8 cellular contexts compared by ENCODE assay signal in genomic region chr20:45405566-45406259, GRCh38. TPM values are rescaled to one million over a fixed set of nuclear protein-coding genes. Genes with fewer than 3 reads are reported as not detected.
A peak's percentile ranks its signal among the peaks of the same experiment; 100 is the strongest.
DNase-seq lines count a peak whose midpoint lies in the region; ATAC-seq and TF ChIP-seq lines count a peak whose summit lies in the region.

No MANE protein-coding gene starts in this region.

- peak overlapping the region; percentile 67 for H3K9ac ChIP-seq in adipocyte (ENCODE audit: low read length)

- 6% methylated on average over 34 of the region's 49 CpGs for WGBS in hepatocyte (ENCODE audit: low lambda C conversion rate, missing lambda C conversion rate)

- H3K27me3 ChIP-seq in adipocyte (replicated peaks; ENCODE audit: control insufficient read depth, insufficient read depth, low read length), result no peaks in the 10 kb centered on the region
- peaks cover 16% of the 10 kb centered on the region for H3K27me3 ChIP-seq in hepatocyte

- ATAC-seq in GM21381 (IDR thresholded peaks at IDR 0.05; ENCODE audit: unreplicated experiment), result no peak

- peak overlapping the region; percentile 100 for H3K4me2 ChIP-seq in hepatocyte

- H3K79me2 ChIP-seq in hepatocyte, result no peaks in the 10 kb centered on the region

- DNase-seq in AG09309 (ENCODE audit: low read depth), result no peak
- no peak for DNase-seq in HFF-Myc (ENCODE audit: extremely low read depth, low read depth)
- peak; percentile 27 for DNase-seq in adipocyte (ENCODE audit: low read depth)
- DNase-seq in hepatocyte (ENCODE audit: low spot score), result peak; percentile 22
- DNase-seq in skeletal muscle cell (ENCODE audit: low read depth), result no peak
- DNase-seq in AML-193 (lab: John Stamatoyannopoulos, UW), result no peak
- no peak for DNase-seq in stimulated activated CD4-positive, alpha-beta T cell treated with anti-CD3 and anti-CD28 coated beads, Interleukin-4, amount 100 ng/mL, for 24 hours

- H3K4me3 ChIP-seq in AG09309 (ENCODE audit: control insufficient read depth, low read depth, low read length), result peak overlapping the region; percentile 70
- H3K4me3 ChIP-seq in HFF-Myc (replicated peaks; ENCODE audit: low read depth, low read length), result peak overlapping the region; percentile 72
- H3K4me3 ChIP-seq in adipocyte (ENCODE audit: low read length), result peak overlapping the region; percentile 85
- peak overlapping the region; percentile 94 for H3K4me3 ChIP-seq in hepatocyte
- H3K4me3 ChIP-seq in skeletal muscle cell (ENCODE audit: low read depth, low read length), result peak overlapping the region; percentile 59

- H3K36me3 ChIP-seq in adipocyte (ENCODE audit: control insufficient read depth, insufficient read depth, low read length, severe bottlenecking), result no peaks in the 10 kb centered on the region
- H3K36me3 ChIP-seq in hepatocyte (replicated peaks; ENCODE audit: insufficient read depth, low read depth), result no peaks in the 10 kb centered on the region

- H3K4me1 ChIP-seq in adipocyte (ENCODE audit: control insufficient read depth, insufficient read depth, low read length), result no peaks in the 10 kb centered on the region
- H3K4me1 ChIP-seq in hepatocyte (ENCODE audit: insufficient read depth), result peaks cover 6% of the 10 kb centered on the region

- H3K9me3 ChIP-seq in adipocyte (ENCODE audit: control insufficient read depth, low read length) (peaks cover under 1% of the 10 kb centered on the region), hepatocyte (ENCODE audit: low read depth) (no peaks in the 10 kb centered on the region)

- H2AFZ ChIP-seq in hepatocyte, result peak overlapping the region; percentile 96

- no peaks in the 10 kb centered on the region for H3K9me2 ChIP-seq in hepatocyte (replicated peaks; ENCODE audit: insufficient read depth)

- no peaks in the 10 kb centered on the region for H4K20me1 ChIP-seq in hepatocyte (ENCODE audit: insufficient read depth, poor library complexity, severe bottlenecking)

- no peak overlapping the region for H3K27ac ChIP-seq in hepatocyte

- TF ChIP-seq CTCF in AG09309 (IDR thresholded peaks at IDR 0.05; ENCODE audit: control insufficient read depth, insufficient read depth, low read depth, low read length, missing control alignments) (no peak), HFF-Myc (IDR thresholded peaks at IDR 0.05; ENCODE audit: low read depth, low read length, missing control alignments) (no peak), hepatocyte (IDR thresholded peaks at IDR 0.05; ENCODE audit: poor library complexity) (peak; percentile 5)

RNA-seq across cellular contexts. Expression of gene DBNDD2, which starts 2.4 kb away (rescaled TPM):
- total RNA-seq in hepatocyte, result 12.3 and 12.8 TPM in 2 replicates
- polyA plus RNA-seq in hepatocyte, result 11.1 and 17.9 TPM in 2 replicates

RNA-seq across cellular contexts. Expression of gene PIGT, which starts 10.2 kb away (rescaled TPM):
- total RNA-seq in hepatocyte, result 67.1 TPM in 2 replicates
- polyA plus RNA-seq in hepatocyte, result 163 and 168 TPM in 2 replicates

RNA-seq across cellular contexts. Expression of gene TP53TG5, which starts 27.6 kb away (rescaled TPM):
- not detected in 2 replicates for total RNA-seq in hepatocyte
- polyA plus RNA-seq in hepatocyte, result 0.23 TPM in 1 of 2 replicates, not detected in the other

RNA-seq across cellular contexts. Expression of gene SYS1, which starts 42.8 kb away (rescaled TPM):
- total RNA-seq in hepatocyte, result 42.0 and 50.7 TPM in 2 replicates
- polyA plus RNA-seq in hepatocyte, result 28.9 and 35.8 TPM in 2 replicates

RNA-seq across cellular contexts. Expression of gene SDC4, which starts 57.5 kb away (rescaled TPM):
- 191 and 194 TPM in 2 replicates for total RNA-seq in hepatocyte
- 159 and 178 TPM in 2 replicates for polyA plus RNA-seq in hepatocyte

Comparison
In these comparisons a context has a peak if more than half of its experiments do, and no peak if none do; other contexts are left out.
1. DNase-seq: peak in adipocyte (single experiment) and hepatocyte (single experiment); none in AG09309 (single experiment), HFF-Myc (single experiment), skeletal muscle cell (single experiment), AML-193 (0 of 2) and stimulated activated CD4-positive, alpha-beta T cell treated with anti-CD3 and anti-CD28 coated beads, Interleukin-4, amount 100 ng/mL, for 24 hours (single experiment).
2. Peak in every context shown above with its lines, with median percentiles within 50 percentile points of each other: H3K4me3 ChIP-seq.